8 cellular contexts compared by ENCODE assay signal in genomic region chr15:51759557-51760070, GRCh38. TPM values are rescaled to one million over a fixed set of nuclear protein-coding genes. Genes with fewer than 3 reads are reported as not detected.
DNase-seq lines count a peak whose midpoint lies in the region; ATAC-seq and TF ChIP-seq lines count a peak whose summit lies in the region.

No MANE protein-coding gene starts in this region.

- H3K27ac ChIP-seq in osteoblast (ENCODE audit: low read depth, low read length) (no peak overlapping the region), suprapubic skin (no peak overlapping the region)

- TF ChIP-seq EP300 in suprapubic skin (IDR thresholded peaks at IDR 0.05) = no peak

- peak; percentile 90 for DNase-seq in GM04504 (ENCODE audit: low read depth)
- peak; percentile 38 for DNase-seq in NAMALWA (ENCODE audit: low spot score)
- peak; percentile 42 for DNase-seq in cerebellum (ENCODE audit: low spot score)
- peak; percentile 82 for DNase-seq in osteoblast (ENCODE audit: insufficient read length, low spot score, missing footprints)
- no peak for DNase-seq in suprapubic skin (ENCODE audit: low spot score in 2 of 2)

- H3K4me3 ChIP-seq in osteoblast (ENCODE audit: insufficient read depth, low read length) = no peak overlapping the region
- H3K4me3 ChIP-seq in suprapubic skin = no peak overlapping the region

- no peak for ATAC-seq in activated CD4-positive, CD25-positive, alpha-beta regulatory T cell treated with anti-CD3 and anti-CD28 coated beads, Interleukin-2, amount 50 U/mL, for 24 hours
- ATAC-seq in HG03342 (IDR thresholded peaks at IDR 0.05; ENCODE audit: unreplicated experiment) = no peak
- ATAC-seq in HG03354 (IDR thresholded peaks at IDR 0.05; ENCODE audit: poor library complexity, severe bottlenecking, unreplicated experiment) = no peak

- no peaks in the 10 kb centered on the region for H4K20me1 ChIP-seq in osteoblast (ENCODE audit: insufficient read depth, low read length)

- no peaks in the 10 kb centered on the region for H3K9me3 ChIP-seq in osteoblast (ENCODE audit: low read depth, low read length)
- H3K9me3 ChIP-seq in suprapubic skin = no peaks in the 10 kb centered on the region

- no peak overlapping the region for H2AFZ ChIP-seq in osteoblast (ENCODE audit: low read length)

- H3K27me3 ChIP-seq in osteoblast (ENCODE audit: insufficient read depth, low read length) (no peaks in the 10 kb centered on the region), suprapubic skin (no peaks in the 10 kb centered on the region)

- whole genome bisulfite sequencing in suprapubic skin = 64% methylated on average over 3 of the region's 3 CpGs

- H3K4me1 ChIP-seq in osteoblast (ENCODE audit: insufficient read depth, low read length) = peaks cover 19% of the 10 kb centered on the region
- peaks cover 6% of the 10 kb centered on the region for H3K4me1 ChIP-seq in suprapubic skin

- H3K36me3 ChIP-seq in osteoblast (ENCODE audit: insufficient read depth, low read length) (no peaks in the 10 kb centered on the region), suprapubic skin (no peaks in the 10 kb centered on the region)

- H3K4me2 ChIP-seq in osteoblast (ENCODE audit: insufficient read depth, low read length) = no peak overlapping the region

- peak; percentile 27 for TF ChIP-seq CTCF in osteoblast (IDR thresholded peaks at IDR 0.05; ENCODE audit: extremely low read depth, low read depth, low read length)
- no peak for TF ChIP-seq CTCF in suprapubic skin (IDR thresholded peaks at IDR 0.05)

- no peaks in the 10 kb centered on the region for H3K79me2 ChIP-seq in osteoblast (ENCODE audit: insufficient read depth, low read length)

- TF ChIP-seq POLR2A in suprapubic skin (IDR thresholded peaks at IDR 0.05) = no peak

RNA-seq across cellular contexts. Expression of gene TMOD2, which starts 8.2 kb away (rescaled TPM):
- total RNA-seq in cerebellum (105 TPM), osteoblast (9.8 and 10.3 TPM in 2 replicates), suprapubic skin (10 to 100 TPM in 2 of 4 donors, 1 to 10 TPM in 2; 7.8 to 18.7 (median 9.5) TPM)

RNA-seq across cellular contexts. Expression of gene LYSMD2, which starts 22.2 kb away (rescaled TPM):
- 8.1 TPM for total RNA-seq in cerebellum
- 3.3 and 4.7 TPM in 2 replicates for total RNA-seq in osteoblast
- 10 to 100 TPM in 2 of 4 donors, 1 to 10 TPM in 2; 8.8 to 16.1 (median 10.2) TPM for total RNA-seq in suprapubic skin

Comparison
In these comparisons a context has a peak if more than half of its experiments do, and no peak if none do; other contexts are left out.
1. DNase-seq: peak in GM04504 (single experiment), NAMALWA (single experiment), cerebellum (single experiment) and osteoblast (single experiment); none in suprapubic skin (0 of 2).